Comparison of ENCODE assay signal across 6 cellular contexts in the genomic region with DNA sequence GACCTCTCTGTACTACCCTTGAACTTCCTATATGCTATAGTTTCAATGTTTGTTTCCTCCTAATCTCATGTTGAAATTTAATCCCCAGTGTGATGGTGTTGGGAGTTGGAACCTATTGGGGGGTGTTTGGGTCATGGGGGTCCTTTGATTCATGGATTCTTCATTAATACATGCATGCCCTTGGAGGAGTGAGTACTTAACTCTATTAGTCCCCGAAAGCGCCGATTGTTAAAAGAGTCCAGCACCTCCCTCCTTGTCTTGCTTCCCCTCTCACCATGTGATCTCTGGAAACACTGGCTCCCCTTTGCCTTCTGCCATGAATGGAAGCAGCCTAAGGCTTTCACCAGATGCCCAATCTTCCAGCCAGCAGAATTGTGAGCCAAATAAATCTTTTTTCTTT. TPM values are rescaled to one million over a fixed set of nuclear protein-coding genes. Genes with fewer than 3 reads are reported as not detected.
"Had no signal": no experiment of that assay in that cellular context is flagged by ENCODE, and none has a peak within 500 bp of the region (broad histone marks: within the 10 kb centered on the region; RNA-seq: fewer than 3 reads in every experiment).

No MANE protein-coding gene starts in this region.

- DNase-seq: GOT3 had no signal

RNA-seq across cellular contexts. Expression of a gene that starts 31.7 kb away (rescaled TPM):
- total RNA-seq: GM23248, H4, H7, HT-29, IMR-90 had no signal
